13 cellular contexts compared by ENCODE assay signal in genomic region chr10:110820321-110820814, GRCh38. TPM values are rescaled to one million over a fixed set of nuclear protein-coding genes. Genes with fewer than 3 reads are reported as not detected.
DNase-seq lines count a peak whose midpoint lies in the region; ATAC-seq and TF ChIP-seq lines count a peak whose summit lies in the region.
"Had no signal": no experiment of that assay in that cellular context is flagged by ENCODE, and none has a peak within 500 bp of the region (broad histone marks: within the 10 kb centered on the region; RNA-seq: fewer than 3 reads in every experiment).

No MANE protein-coding gene starts in this region.

- intact Hi-C loops in PC-9 (cut with micrococcal nuclease; ENCODE audit: unreplicated experiment): no loop called here

- H2AFZ ChIP-seq in neural progenitor cell (replicated peaks): peak overlapping the region; percentile 61
- no peak overlapping the region for H2AFZ ChIP-seq in PC-9

- BruUV-seq in PC-9 (replicated peaks; lab: Mats Ljungman, UMichigan): no TSS peak

- H3K36me3 ChIP-seq in neural progenitor cell (no peaks in the 10 kb centered on the region), PC-9 (ENCODE audit: low read depth) (no peaks in the 10 kb centered on the region)

- H3F3A ChIP-seq in neural progenitor cell (ENCODE audit: low read depth) (peaks cover 23% of the 10 kb centered on the region), PC-9 (ENCODE audit: insufficient read depth, low read depth) (no peaks in the 10 kb centered on the region)

- H3K9me3 Mint-ChIP-seq in glutamatergic neuron (ENCODE audit: unreplicated experiment) (peaks cover 9% of the 10 kb centered on the region), neural progenitor cell (no peaks in the 10 kb centered on the region)

- H3K79me2 ChIP-seq in neural progenitor cell (ENCODE audit: low read depth): no peaks in the 10 kb centered on the region
- no peaks in the 10 kb centered on the region for H3K79me2 ChIP-seq in PC-9 (ENCODE audit: low read depth)

- H3K27me3 Mint-ChIP-seq in glutamatergic neuron (ENCODE audit: unreplicated experiment): peaks cover 10% of the 10 kb centered on the region
- H3K27me3 Mint-ChIP-seq in neural progenitor cell (ENCODE audit: insufficient read depth, low read depth): peaks cover 9% of the 10 kb centered on the region

- no peak overlapping the region for H3K27ac ChIP-seq in neural progenitor cell
- no peak overlapping the region for H3K27ac ChIP-seq in PC-9
- H3K27ac ChIP-seq: 22Rv1, SK-N-MC had no signal

- H3K4me2 ChIP-seq in neural progenitor cell (no peak overlapping the region), PC-9 (no peak overlapping the region)

- H4K20me1 ChIP-seq in neural progenitor cell (ENCODE audit: low read depth): no peaks in the 10 kb centered on the region
- H4K20me1 ChIP-seq in PC-9 (ENCODE audit: insufficient read depth): no peaks in the 10 kb centered on the region

- no peak overlapping the region for H3K9ac ChIP-seq in neural progenitor cell

- no peaks in the 10 kb centered on the region for H3K9me3 ChIP-seq in neural progenitor cell (ENCODE audit: low read depth)
- no peaks in the 10 kb centered on the region for H3K9me3 ChIP-seq in PC-9 (ENCODE audit: insufficient read depth, low read depth)

- H3K9me2 ChIP-seq in PC-9 (ENCODE audit: insufficient read depth): no peaks in the 10 kb centered on the region

- DNase-seq in DMS79 treated with DMSO at 0.1 percent for 48 hours (lab: John Stamatoyannopoulos, UW): peak; percentile 28
- DNase-seq in DMS79 (lab: John Stamatoyannopoulos, UW): no peak
- no peak for DNase-seq in glutamatergic neuron
- DNase-seq in neural progenitor cell (ENCODE audit: low spot score): no peak
- DNase-seq in ureter (ENCODE audit: low spot score): peak; percentile 75
- DNase-seq in PC-9: no peak
- no peak for DNase-seq in NCI-H2196 (lab: John Stamatoyannopoulos, UW; ENCODE audit: unreplicated experiment)
- DNase-seq: activated CD8-positive, alpha-beta T cell treated with anti-CD3 and anti-CD28 coated beads, Interleukin-2, amount 10 ng/mL, durations not matched to agents 7 days and 5 days; NCI-H1417; stimulated activated CD4-positive, alpha-beta T cell treated with anti-CD3 and anti-CD28 coated beads, Interleukin-4, amount 100 ng/mL, for 1 hour had no signal

- H3K36me3 Mint-ChIP-seq in glutamatergic neuron (ENCODE audit: unreplicated experiment): no peaks in the 10 kb centered on the region
- no peaks in the 10 kb centered on the region for H3K36me3 Mint-ChIP-seq in neural progenitor cell

- CTCF ChIA-PET in PC-9 (lab: Charles Lee): no interaction called here

- POLR2A ChIA-PET in PC-9 (lab: Charles Lee; ENCODE audit: unreplicated experiment): no interaction called here

- peaks cover 48% of the 10 kb centered on the region for H3K4me1 ChIP-seq in neural progenitor cell
- H3K4me1 ChIP-seq in PC-9 (replicated peaks; ENCODE audit: insufficient read depth): peaks cover 12% of the 10 kb centered on the region

- ATAC-seq in GM21390 (IDR thresholded peaks at IDR 0.05; ENCODE audit: unreplicated experiment): no peak
- ATAC-seq: activated CD8-positive, alpha-beta T cell treated with anti-CD3 and anti-CD28 coated beads, Interleukin-2, amount 10 ng/mL, durations not matched to agents 7 days and 5 days had no signal

- no peak overlapping the region for H3K4me3 ChIP-seq in neural progenitor cell
- no peak overlapping the region for H3K4me3 ChIP-seq in PC-9
- H3K4me3 ChIP-seq: SK-N-MC had no signal

- H3K27ac Mint-ChIP-seq in glutamatergic neuron (ENCODE audit: unreplicated experiment) (peak overlapping the region; percentile 35), neural progenitor cell (peak overlapping the region; percentile 13)
- H3K27ac Mint-ChIP-seq: activated CD8-positive, alpha-beta T cell treated with anti-CD3 and anti-CD28 coated beads, Interleukin-2, amount 10 ng/mL, durations not matched to agents 7 days and 5 days had no signal

- H3K4me3 Mint-ChIP-seq in glutamatergic neuron (ENCODE audit: unreplicated experiment) (peak overlapping the region; percentile 16), neural progenitor cell (peak overlapping the region; percentile 10)
- H3K4me3 Mint-ChIP-seq: activated CD8-positive, alpha-beta T cell treated with anti-CD3 and anti-CD28 coated beads, Interleukin-2, amount 10 ng/mL, durations not matched to agents 7 days and 5 days had no signal

- H3K4me1 Mint-ChIP-seq in glutamatergic neuron (ENCODE audit: low read depth, unreplicated experiment) (peaks cover 51% of the 10 kb centered on the region), neural progenitor cell (peaks cover 74% of the 10 kb centered on the region)

- H3K27me3 ChIP-seq in neural progenitor cell (no peaks in the 10 kb centered on the region), PC-9 (ENCODE audit: insufficient read depth, low read depth) (no peaks in the 10 kb centered on the region; the same call in 1 of the 2 replicates)

- TF ChIP-seq CTCF in glutamatergic neuron (IDR thresholded peaks at IDR 0.05; ENCODE audit: partially characterized antibody, unreplicated experiment) (no peak), neural progenitor cell (IDR thresholded peaks at IDR 0.05) (no peak), PC-9 (conservative IDR thresholded peaks at IDR 0.05) (no peak)

RNA-seq across cellular contexts. Expression of gene PDCD4, which starts 51.4 kb away (rescaled TPM):
- total RNA-seq in glutamatergic neuron (ENCODE audit: unreplicated experiment) (149 TPM), neural progenitor cell (ENCODE audit: low replicate concordance) (57.7 and 106 TPM in 2 replicates), ureter (114 TPM), PC-9 (2021) (92.4 and 96.4 TPM in 2 replicates)

Comparison
In these comparisons a context has a peak if more than half of its experiments do, and no peak if none do; other contexts are left out.
1. DNase-seq: peak in DMS79 treated with DMSO at 0.1 percent for 48 hours (single experiment) and ureter (single experiment); none in DMS79 (single experiment), glutamatergic neuron (single experiment), neural progenitor cell (single experiment), PC-9 (0 of 2) and NCI-H2196 (single experiment).